Comparison of ENCODE assay signal across 17 cellular contexts in the genomic region with DNA sequence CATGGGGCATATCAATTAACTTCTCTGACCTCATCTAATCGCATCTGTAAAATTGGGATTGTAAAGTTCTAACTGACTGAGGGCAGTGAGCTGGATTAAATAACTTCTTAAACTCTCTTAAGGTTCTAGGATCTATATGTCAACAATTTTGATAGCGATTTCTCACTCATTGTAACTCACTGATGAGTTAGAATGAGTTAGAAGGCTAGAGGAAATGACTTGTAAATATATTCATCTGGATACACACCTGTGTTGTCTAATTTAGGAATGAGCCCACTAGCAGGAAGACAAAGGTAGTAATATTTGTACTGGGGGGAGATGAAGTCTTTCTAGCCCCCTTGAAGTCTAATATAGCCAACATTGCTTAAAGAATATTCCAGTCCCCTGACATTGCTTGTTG. TPM values are rescaled to one million over a fixed set of nuclear protein-coding genes. Genes with fewer than 3 reads are reported as not detected.
A peak's percentile ranks its signal among the peaks of the same experiment; 100 is the strongest.
DNase-seq lines count a peak whose midpoint lies in the region; ATAC-seq and TF ChIP-seq lines count a peak whose summit lies in the region.
"Had no signal": no experiment of that assay in that cellular context is flagged by ENCODE, and none has a peak within 500 bp of the region (broad histone marks: within the 10 kb centered on the region; RNA-seq: fewer than 3 reads in every experiment).

No MANE protein-coding gene starts in this region.

- H3K27me3 Mint-ChIP-seq in activated CD8-positive, alpha-beta memory T cell treated with anti-CD3 and anti-CD28 coated beads, Interleukin-2, amount 10 ng/mL, durations not matched to agents 7 days and 5 days, result no peaks in the 10 kb centered on the region
- no peaks in the 10 kb centered on the region for H3K27me3 Mint-ChIP-seq in effector memory CD8-positive, alpha-beta T cell

- CTCF ChIA-PET in activated CD8-positive, alpha-beta memory T cell treated with anti-CD3 and anti-CD28 coated beads, Interleukin-2, amount 10 ng/mL, durations not matched to agents 7 days and 5 days (lab: Charles Lee), result interaction anchor here (0.7 to 4.6 kb wide), 4 partner anchors 34 to 268 kb away, joined by 3 to 14 read pairs (median 4); a partner anchor contains a TSS
- CTCF ChIA-PET in PC-3 (lab: Charles Lee), result no interaction called here

- POLR2A ChIA-PET in PC-3 (lab: Charles Lee; ENCODE audit: unreplicated experiment), result no interaction called here

- H2AFZ ChIP-seq in PC-3 (ENCODE audit: low read length), result no peak overlapping the region

- H3K9me3 Mint-ChIP-seq in activated CD8-positive, alpha-beta memory T cell treated with anti-CD3 and anti-CD28 coated beads, Interleukin-2, amount 10 ng/mL, durations not matched to agents 7 days and 5 days (ENCODE audit: low read depth), result no peaks in the 10 kb centered on the region
- H3K9me3 Mint-ChIP-seq in effector memory CD8-positive, alpha-beta T cell, result no peaks in the 10 kb centered on the region

- peak overlapping the region; percentile 46 for H3K4me2 ChIP-seq in PC-3 (ENCODE audit: low read length)

- H3K27ac Mint-ChIP-seq in activated CD8-positive, alpha-beta memory T cell treated with anti-CD3 and anti-CD28 coated beads, Interleukin-2, amount 10 ng/mL, durations not matched to agents 7 days and 5 days, result peak overlapping the region; percentile 26
- peak overlapping the region; percentile 93 to 94 for H3K27ac Mint-ChIP-seq in effector memory CD8-positive, alpha-beta T cell

- H4K20me1 ChIP-seq in PC-3 (ENCODE audit: low read length), result no peaks in the 10 kb centered on the region

- H3K9ac ChIP-seq in PC-3 (ENCODE audit: low read length), result no peak overlapping the region

- no TSS peak for BruUV-seq in PC-3 (replicated peaks; lab: Mats Ljungman, UMichigan)

- no peak for ATAC-seq in activated CD8-positive, alpha-beta memory T cell treated with anti-CD3 and anti-CD28 coated beads, Interleukin-2, amount 10 ng/mL, durations not matched to agents 7 days and 5 days
- ATAC-seq in PC-3, result no peak; the same call in 1 of the 2 replicates
- ATAC-seq in effector memory CD8-positive, alpha-beta T cell (replicated peaks), result no peak
- no peak for ATAC-seq in GM18498 (IDR thresholded peaks at IDR 0.05; ENCODE audit: unreplicated experiment)
- ATAC-seq: foreskin keratinocyte had no signal

- no peak for TF ChIP-seq CTCF in PC-3 (conservative IDR thresholded peaks at IDR 0.05; ENCODE audit: low read depth, low read length)
- no peak for TF ChIP-seq CTCF in spleen (IDR thresholded peaks at IDR 0.05 in 8 of 11, conservative IDR thresholded peaks at IDR 0.05 in 3 of 11)

- H3F3A ChIP-seq in PC-3 (ENCODE audit: low read length, unreplicated experiment), result no peaks in the 10 kb centered on the region

- WGBS in spleen, 5 donors, result 89 to 98% (median 93%) methylated on average over 2 of the region's 2 CpGs

- no peak for TF ChIP-seq POLR2A in spleen (IDR thresholded peaks at IDR 0.05)

- peak overlapping the region; percentile 68 for H3K27ac ChIP-seq in PC-3 (ENCODE audit: low read length)
- H3K27ac ChIP-seq in spleen, result peak overlapping the region; percentile 55 to 83 (median 78)
- H3K27ac ChIP-seq: sigmoid colon had no signal

- H3K36me3 Mint-ChIP-seq in activated CD8-positive, alpha-beta memory T cell treated with anti-CD3 and anti-CD28 coated beads, Interleukin-2, amount 10 ng/mL, durations not matched to agents 7 days and 5 days, result peaks cover 23% of the 10 kb centered on the region
- H3K36me3 Mint-ChIP-seq in effector memory CD8-positive, alpha-beta T cell (ENCODE audit: insufficient read depth), result peaks cover 3% of the 10 kb centered on the region

- no peaks in the 10 kb centered on the region for H3K9me2 ChIP-seq in PC-3 (replicated peaks; ENCODE audit: low read length)

- DNase-seq in activated CD8-positive, alpha-beta memory T cell treated with anti-CD3 and anti-CD28 coated beads, Interleukin-2, amount 10 ng/mL, durations not matched to agents 7 days and 5 days, result no peak
- no peak for DNase-seq in activated CD8-positive, alpha-beta memory T cell treated with anti-CD3 and anti-CD28 coated beads, Interleukin-2, amount 50 U/mL, for 4 hours
- DNase-seq in PC-3 (peak; percentile 58), spleen (no peak), NCI-H446 treated with DMSO at 0.1 percent for 48 hours (lab: John Stamatoyannopoulos, UW) (no peak), COR-L47 (lab: John Stamatoyannopoulos, UW) (no peak)
- no peak for DNase-seq in effector memory CD8-positive, alpha-beta T cell
- DNase-seq: activated CD4-positive, alpha-beta T cell treated with anti-CD3 and anti-CD28 coated beads for 1 hour; activated effector memory CD4-positive, alpha-beta T cell treated with anti-CD3 and anti-CD28 coated beads, Interleukin-2, amount 50 U/mL, for 16 hours; DMS 273 treated with DMSO at 0.1 percent for 48 hours; effector memory CD4-positive, alpha-beta T cell; occipital lobe; sigmoid colon; stimulated activated naive CD4-positive, alpha-beta T cell; uterus had no signal

- intact Hi-C loops in PC-3 (cut with micrococcal nuclease), result no loop called here
- intact Hi-C loops in spleen (cut with DNase I; ENCODE audit: low total_unique reads), result no loop called here

- peaks cover 57% of the 10 kb centered on the region for H3K4me1 ChIP-seq in PC-3 (ENCODE audit: insufficient read depth, low read length)
- H3K4me1 ChIP-seq in spleen, result peaks cover 13 to 71% (median 39%) of the 10 kb centered on the region in 6 donors

- H3K36me3 ChIP-seq in PC-3 (ENCODE audit: low read depth, low read length) (0 out of 2 replicates have a peak, but pooled peaks cover 2% of the 10 kb centered on the region), spleen (peaks cover 0 to 10% (median 0%) of the 10 kb centered on the region in 6 donors)
- H3K36me3 ChIP-seq: sigmoid colon, uterus had no signal

- H3K4me3 Mint-ChIP-seq in activated CD8-positive, alpha-beta memory T cell treated with anti-CD3 and anti-CD28 coated beads, Interleukin-2, amount 10 ng/mL, durations not matched to agents 7 days and 5 days, result no peak overlapping the region
- H3K4me3 Mint-ChIP-seq in effector memory CD8-positive, alpha-beta T cell, result peak overlapping the region in 1 of 2 donors; percentile 29

- H3K4me3 ChIP-seq in PC-3 (ENCODE audit: low read length) (no peak overlapping the region), spleen (no peak overlapping the region)
- H3K4me3 ChIP-seq: sigmoid colon, uterus had no signal

- H3K9me3 ChIP-seq in PC-3 (ENCODE audit: low read length), result no peaks in the 10 kb centered on the region
- H3K9me3 ChIP-seq in spleen, result no peaks in the 10 kb centered on the region
- H3K9me3 ChIP-seq: sigmoid colon, uterus had no signal

- H3K27me3 ChIP-seq in PC-3 (ENCODE audit: low read length) (no peaks in the 10 kb centered on the region), spleen (replicated peaks in 1 of 7) (no peaks in the 10 kb centered on the region)
- H3K27me3 ChIP-seq: foreskin keratinocyte, sigmoid colon, uterus had no signal

- H3K4me1 Mint-ChIP-seq in activated CD8-positive, alpha-beta memory T cell treated with anti-CD3 and anti-CD28 coated beads, Interleukin-2, amount 10 ng/mL, durations not matched to agents 7 days and 5 days, result peaks cover 57% of the 10 kb centered on the region
- H3K4me1 Mint-ChIP-seq in effector memory CD8-positive, alpha-beta T cell (ENCODE audit: low read depth in 2 of 2), result peaks cover 12 to 45% of the 10 kb centered on the region in 2 donors

- peaks cover 30% of the 10 kb centered on the region for H3K79me2 ChIP-seq in PC-3 (ENCODE audit: low read length)

RNA-seq across cellular contexts. Expression of a gene that starts 46.3 kb away (rescaled TPM):
- total RNA-seq in activated CD8-positive, alpha-beta memory T cell treated with anti-CD3 and anti-CD28 coated beads, Interleukin-2, amount 10 ng/mL, durations not matched to agents 7 days and 5 days, result 10 to 100 TPM; 55.0 to 56.3 TPM
- total RNA-seq in PC-3 (2014; rRNA removed), result 24.9 and 29.7 TPM in 2 replicates
- 10 to 100 TPM; 21.8 to 55.9 (median 41.3) TPM for total RNA-seq in spleen
- 10 to 100 TPM; 40.3 to 90.8 (median 58.1) TPM for polyA plus RNA-seq in spleen
